Comparison of ENCODE assay signal across 24 cellular contexts in the genomic region with DNA sequence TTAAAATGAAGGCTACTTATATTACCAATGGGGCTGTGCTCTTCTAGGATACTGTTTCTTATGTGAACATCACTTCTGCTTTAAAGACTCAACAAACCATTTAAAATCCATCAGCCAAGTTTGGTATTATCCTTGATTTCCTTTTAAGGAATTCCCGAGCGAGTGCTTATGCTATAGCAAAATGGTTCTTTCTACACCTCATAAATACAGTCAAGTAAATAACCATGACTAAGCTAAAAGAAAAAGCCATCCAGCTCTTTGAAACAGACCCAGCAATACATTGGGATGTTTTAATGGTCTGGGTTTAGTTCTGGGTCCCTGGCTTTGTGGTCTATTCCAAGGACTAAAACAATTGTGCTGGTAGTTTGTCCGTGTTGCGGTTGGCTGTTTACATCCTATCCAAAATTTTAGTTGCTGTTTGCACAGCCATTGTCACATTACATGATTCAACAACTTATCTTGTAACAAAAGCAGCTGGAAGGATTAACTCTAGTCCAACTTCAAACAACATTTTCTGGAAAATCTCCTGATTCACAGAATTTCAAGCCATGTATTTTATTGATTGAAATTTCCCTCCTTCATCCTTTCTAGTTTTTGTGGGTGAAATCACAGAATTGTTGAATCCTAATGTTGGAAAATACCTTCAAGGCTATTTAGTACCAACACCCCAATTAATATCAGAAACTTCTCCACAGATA. TPM values are rescaled to one million over a fixed set of nuclear protein-coding genes. Genes with fewer than 3 reads are reported as not detected.
A peak's percentile ranks its signal among the peaks of the same experiment; 100 is the strongest.
DNase-seq lines count a peak whose midpoint lies in the region; ATAC-seq, FAIRE-seq and TF ChIP-seq lines count a peak whose summit lies in the region.
"Had no signal": no experiment of that assay in that cellular context is flagged by ENCODE, and none has a peak within 500 bp of the region (broad histone marks: within the 10 kb centered on the region; RNA-seq: fewer than 3 reads in every experiment).

No MANE protein-coding gene starts in this region.

- H3K4me2 ChIP-seq in A549 (no peak overlapping the region), mesenchymal stem cell (ENCODE audit: low read length, poor library complexity, severe bottlenecking) (no peak overlapping the region), smooth muscle cell (peak overlapping the region; percentile 7)

- no peaks in the 10 kb centered on the region for H3K27me3 ChIP-seq in SJCRH30
- no peaks in the 10 kb centered on the region for H3K27me3 ChIP-seq in mesenchymal stem cell (ENCODE audit: control insufficient read depth in 1 of 2, insufficient read depth in 1 of 2, low read length in 2 of 2)
- H3K27me3 ChIP-seq in smooth muscle cell (ENCODE audit: low read depth) = no peaks in the 10 kb centered on the region
- H3K27me3 ChIP-seq in MG63 = no peaks in the 10 kb centered on the region

- TF ChIP-seq CTCF in A549 (IDR thresholded peaks at IDR 0.05) (no peak), smooth muscle cell (IDR thresholded peaks at IDR 0.05; ENCODE audit: borderline replicate concordance, insufficient read depth, poor library complexity, severe bottlenecking) (no peak)

- H3K4me1 ChIP-seq in A549 (no peaks in the 10 kb centered on the region), SJCRH30 (peaks cover 23% of the 10 kb centered on the region), mesenchymal stem cell (ENCODE audit: control insufficient read depth, insufficient read depth, low read depth, low read length) (no peaks in the 10 kb centered on the region), smooth muscle cell (ENCODE audit: low read depth) (no peaks in the 10 kb centered on the region)
- H3K4me1 ChIP-seq: Caco-2, HAP-1 had no signal

- no peak overlapping the region for H2BK12ac ChIP-seq in mesenchymal stem cell (ENCODE audit: low read length in 2 of 2)

- no peaks in the 10 kb centered on the region for H3K36me3 ChIP-seq in SJCRH30
- H3K36me3 ChIP-seq in mesenchymal stem cell (ENCODE audit: control insufficient read depth in 1 of 2, insufficient read depth in 2 of 2, low read depth in 1 of 2, low read length in 2 of 2) = no peaks in the 10 kb centered on the region
- H3K36me3 ChIP-seq in smooth muscle cell (ENCODE audit: low read depth) = no peaks in the 10 kb centered on the region
- no peaks in the 10 kb centered on the region for H3K36me3 ChIP-seq in MG63
- H3K36me3 ChIP-seq: HAP-1 had no signal

- no peaks in the 10 kb centered on the region for H3K79me1 ChIP-seq in mesenchymal stem cell (replicated peaks; ENCODE audit: low read length, poor library complexity, severe bottlenecking)

- no peak overlapping the region for H3K14ac ChIP-seq in mesenchymal stem cell (ENCODE audit: low read length in 2 of 2)

- FAIRE-seq in A549 (lab: Jason Lieb, UNC) = no peak
- FAIRE-seq: D721Med, GM12878, GM19239 had no signal

- POLR2A ChIA-PET in A549 (lab: Yijun Ruan, JAX) = no interaction called here

- H3F3A ChIP-seq in smooth muscle cell (ENCODE audit: low read depth) = no peaks in the 10 kb centered on the region

- no peak overlapping the region for H3K4me3 ChIP-seq in A549
- H3K4me3 ChIP-seq in SJCRH30 = no peak overlapping the region
- no peak overlapping the region for H3K4me3 ChIP-seq in mesenchymal stem cell (ENCODE audit: insufficient read depth in 1 of 2, low read depth in 1 of 2, low read length in 2 of 2)
- no peak overlapping the region for H3K4me3 ChIP-seq in smooth muscle cell
- H3K4me3 ChIP-seq in MG63 = no peak overlapping the region
- H3K4me3 ChIP-seq: GM12878, GM23248, HAP-1 had no signal

- no peak overlapping the region for H2BK5ac ChIP-seq in mesenchymal stem cell (ENCODE audit: low read depth, low read length, poor library complexity, severe bottlenecking)

- no peak overlapping the region for H3K18ac ChIP-seq in mesenchymal stem cell (ENCODE audit: low read depth in 1 of 2, low read length in 2 of 2)

- H3K9me3 ChIP-seq in A549 (no peaks in the 10 kb centered on the region), SJCRH30 (replicated peaks) (no peaks in the 10 kb centered on the region), mesenchymal stem cell (ENCODE audit: control insufficient read depth, low read length) (no peaks in the 10 kb centered on the region), smooth muscle cell (replicated peaks; ENCODE audit: low read depth) (no peaks in the 10 kb centered on the region), MG63 (no peaks in the 10 kb centered on the region)
- H3K9me3 ChIP-seq: Caco-2, HAP-1 had no signal

- 95% methylated on average over 4 of the region's 4 CpGs for WGBS in A549 (ENCODE audit: missing lambda C conversion rate)
- WGBS in mesenchymal stem cell = 93% methylated on average over 4 of the region's 4 CpGs
- 37% methylated on average over 4 of the region's 4 CpGs for WGBS in smooth muscle cell (ENCODE audit: low lambda C conversion rate)

- H3K27ac ChIP-seq in A549 (no peak overlapping the region), SJCRH30 (peak overlapping the region; percentile 59), mesenchymal stem cell (ENCODE audit: low read length, poor library complexity, severe bottlenecking) (no peak overlapping the region), smooth muscle cell (ENCODE audit: low read depth) (no peak overlapping the region)
- H3K27ac ChIP-seq: C4-2B, GM23248, HL-60 had no signal

- TF ChIP-seq POLR2A in A549 (IDR thresholded peaks at IDR 0.05; ENCODE audit: low read length) = no peak

- no peak for TF ChIP-seq EP300 in A549 (IDR thresholded peaks at IDR 0.05)

- CTCF ChIA-PET in A549 (lab: Yijun Ruan, JAX) = no interaction called here

- no peak overlapping the region for H4K8ac ChIP-seq in mesenchymal stem cell (ENCODE audit: low read length)

- no peaks in the 10 kb centered on the region for H3K79me2 ChIP-seq in smooth muscle cell (ENCODE audit: low read depth)

- no peak for DNase-seq in A549 (ENCODE audit: low read depth in 1 of 2, low spot score in 1 of 2)
- DNase-seq in SJCRH30 = peak; percentile 22 to 51
- peak; percentile 0 for DNase-seq in mesenchymal stem cell
- DNase-seq in smooth muscle cell (lab: John Stamatoyannopoulos, UW; ENCODE audit: unreplicated experiment) = no peak
- DNase-seq in MG63 = no peak
- no peak for DNase-seq in Ammon's horn (ENCODE audit: low spot score)
- DNase-seq: ACHN; Caco-2; CD4-positive, alpha-beta T cell; DMS79 treated with DMSO at 0.1 percent for 48 hours; GM23248; IMR-90; KBM-7 had no signal

- no peak for TF ChIP-seq RAD21 in A549 (conservative IDR thresholded peaks at IDR 0.05 in 1 of 2, IDR thresholded peaks at IDR 0.05 in 1 of 2)

- H4K91ac ChIP-seq in mesenchymal stem cell (ENCODE audit: low read length) = no peak overlapping the region

- no peaks in the 10 kb centered on the region for H4K20me1 ChIP-seq in smooth muscle cell (ENCODE audit: low read depth)

- ATAC-seq in A549 (no peak), GM18502 (IDR thresholded peaks at IDR 0.05; ENCODE audit: poor library complexity, unreplicated experiment) (no peak)
- ATAC-seq: GM12878 had no signal

- no peak overlapping the region for H2AK5ac ChIP-seq in mesenchymal stem cell (ENCODE audit: low read length, severe bottlenecking)

- no peak overlapping the region for H3K4ac ChIP-seq in mesenchymal stem cell (ENCODE audit: low read depth in 1 of 2, low read length in 2 of 2)

- no peak overlapping the region for H3K23ac ChIP-seq in mesenchymal stem cell (ENCODE audit: low read length in 2 of 2)

- no peak overlapping the region for H2BK120ac ChIP-seq in mesenchymal stem cell (ENCODE audit: low read depth, low read length)

- H3K9ac ChIP-seq in mesenchymal stem cell (ENCODE audit: low read length) (no peak overlapping the region), smooth muscle cell (ENCODE audit: low read depth) (no peak overlapping the region)
- H3K9ac ChIP-seq: GM23248 had no signal

- H2AFZ ChIP-seq in mesenchymal stem cell (ENCODE audit: low read depth, low read length) (no peak overlapping the region), smooth muscle cell (ENCODE audit: low read depth) (peak overlapping the region; percentile 29)
- H2AFZ ChIP-seq: GM23248 had no signal

- no peak overlapping the region for H2BK15ac ChIP-seq in mesenchymal stem cell (ENCODE audit: low read depth, poor library complexity, severe bottlenecking)

TF ChIP-seq in A549, 52 proteins besides CTCF, POLR2A, EP300 and RAD21 (continues in another document):
- no peak for TF ChIP-seq REST (IDR thresholded peaks at IDR 0.05)
- no peak for TF ChIP-seq HEYL (CRISPR knock-in tag; IDR thresholded peaks at IDR 0.05)

RNA-seq across cellular contexts. Expression of gene KLRB1, which starts 19.7 kb away (rescaled TPM):
- polyA plus RNA-seq in A549 (2011; rRNA removed) = not detected in 2 replicates
- polyA plus RNA-seq in A549 (2012; cell fraction: cytosol; rRNA removed) = not detected in 2 replicates
- not detected in 2 replicates for polyA plus RNA-seq in A549 (2012; cell fraction: nucleus; rRNA removed)
- polyA plus RNA-seq in A549 (2017; fragmentation: RNase III; extraction: RNeasy Plus Mini Kit Qiagen cat#74134 plus additional on column Dnase treatment) = not detected in 3 replicates
- polyA minus RNA-seq in A549 (2011; rRNA and poly(A)+ RNA removed) = not detected in 2 replicates
- total RNA-seq in SJCRH30 (2014; rRNA removed; shearing (Covaris generic)) = not detected in 2 replicates
- not detected for polyA plus RNA-seq in mesenchymal stem cell (2013, experiment 1 of 2)
- polyA plus RNA-seq in mesenchymal stem cell (2013, experiment 2 of 2) = not detected
- not detected in 2 replicates for total RNA-seq in smooth muscle cell
- not detected in 2 replicates for polyA plus RNA-seq in smooth muscle cell
- total RNA-seq in MG63 (2014; rRNA removed; shearing (Covaris generic); ENCODE audit: low replicate concordance) = not detected in 2 replicates
- total RNA-seq: A172, Caco-2, GM12878, GM23248, H4, HT1080, IMR-90 had no signal
- polyA plus RNA-seq: BJ, GM12878, GM23248, IMR-90 had no signal

Comparison
In these comparisons a context has a peak if more than half of its experiments do, and no peak if none do; other contexts are left out.
1. DNase-seq: peak in SJCRH30 (2 of 2) and mesenchymal stem cell (single experiment); none in A549 (0 of 2), smooth muscle cell (single experiment), MG63 (single experiment) and Ammon's horn (single experiment).